Comparison of ENCODE assay signal across 8 cellular contexts in the genomic region with DNA sequence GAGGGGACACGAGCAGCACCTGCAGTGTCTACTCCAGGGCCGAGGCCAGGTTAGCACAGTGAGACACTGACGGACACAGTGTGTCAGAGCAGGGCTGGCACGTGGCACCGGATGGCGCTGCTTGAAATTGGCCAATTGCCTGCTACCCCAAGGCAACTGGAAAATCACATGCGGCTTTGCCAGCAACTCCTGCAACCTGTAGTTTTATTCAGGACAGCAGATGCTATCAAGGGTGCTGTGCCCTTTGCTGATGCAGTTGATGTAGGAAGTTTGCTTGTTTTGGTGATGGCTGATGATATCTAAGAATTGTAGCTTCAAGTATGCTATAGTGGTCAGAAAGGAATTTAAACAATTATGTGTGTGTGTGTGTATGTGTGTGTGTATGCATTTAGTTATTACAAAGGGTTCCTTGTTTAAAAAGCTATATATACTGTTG. TPM values are rescaled to one million over a fixed set of nuclear protein-coding genes. Genes with fewer than 3 reads are reported as not detected.
A peak's percentile ranks its signal among the peaks of the same experiment; 100 is the strongest.
DNase-seq lines count a peak whose midpoint lies in the region; ATAC-seq and TF ChIP-seq lines count a peak whose summit lies in the region.

No MANE protein-coding gene starts in this region.

- H3K27ac ChIP-seq in prostate gland: peak overlapping the region in 1 of 2 donors; percentile 12
- peak overlapping the region in 1 of 4 donors; percentile 69 for H3K27ac ChIP-seq in tibial nerve

- H3K36me3 ChIP-seq in prostate gland (no peaks in the 10 kb centered on the region), tibial nerve (no peaks in the 10 kb centered on the region)

- H3K9me3 ChIP-seq in prostate gland (no peaks in the 10 kb centered on the region), tibial nerve (peaks cover 0 to 5% (median 0%) of the 10 kb centered on the region in 4 donors)

- H3K9me3 Mint-ChIP-seq in HFFc6 (peaks cover 6% of the 10 kb centered on the region), glutamatergic neuron (ENCODE audit: unreplicated experiment) (peaks cover 6% of the 10 kb centered on the region)
- H3K9me3 Mint-ChIP-seq in stimulated activated naive CD8-positive, alpha-beta T cell treated with anti-CD3 and anti-CD28 coated beads, Interleukin-15, amount 100 ng/mL, for 72 hours: peaks cover 0 to 7% of the 10 kb centered on the region in 2 donors

- intact Hi-C loops in prostate gland (cut with DNase I): loop anchor here (2.0 to 10.0 kb wide), 3 partner anchors 89 to 208 kb away; no protein-coding TSS in a partner anchor

- H3K27me3 ChIP-seq in prostate gland (replicated peaks; ENCODE audit: insufficient read depth) (no peaks in the 10 kb centered on the region), tibial nerve (no peaks in the 10 kb centered on the region)

- H3K4me1 ChIP-seq in prostate gland (replicated peaks) (no peaks in the 10 kb centered on the region), tibial nerve (peaks cover 0 to 41% (median 16%) of the 10 kb centered on the region in 4 donors)

- no peak for TF ChIP-seq EP300 in tibial nerve (IDR thresholded peaks at IDR 0.05)

- H3K4me3 ChIP-seq in prostate gland: no peak overlapping the region
- no peak overlapping the region for H3K4me3 ChIP-seq in tibial nerve

- 29% methylated on average over 7 of the region's 7 CpGs for WGBS in prostate gland
- 35 to 57% methylated on average over 7 of the region's 7 CpGs for WGBS in tibial nerve, 2 donors

- peaks cover 6% of the 10 kb centered on the region for H3K36me3 Mint-ChIP-seq in HFFc6 (ENCODE audit: low read depth)
- H3K36me3 Mint-ChIP-seq in glutamatergic neuron (ENCODE audit: unreplicated experiment): no peaks in the 10 kb centered on the region

- ATAC-seq in SK-N-SH treated with all-trans-retinoic acid at 6 μM for 48 hours: peak; percentile 78
- ATAC-seq in stimulated activated naive CD8-positive, alpha-beta T cell treated with anti-CD3 and anti-CD28 coated beads, Interleukin-15, amount 100 ng/mL, for 72 hours: no peak
- ATAC-seq in HG03196 (IDR thresholded peaks at IDR 0.05; ENCODE audit: unreplicated experiment): no peak

- H3K4me1 Mint-ChIP-seq in HFFc6 (ENCODE audit: low read depth): peaks cover 49% of the 10 kb centered on the region
- peaks cover 47% of the 10 kb centered on the region for H3K4me1 Mint-ChIP-seq in glutamatergic neuron (ENCODE audit: low read depth, unreplicated experiment)
- H3K4me1 Mint-ChIP-seq in stimulated activated naive CD8-positive, alpha-beta T cell treated with anti-CD3 and anti-CD28 coated beads, Interleukin-15, amount 100 ng/mL, for 72 hours: peaks cover 11% of the 10 kb centered on the region

- peaks cover 3% of the 10 kb centered on the region for H3K27me3 Mint-ChIP-seq in HFFc6 (ENCODE audit: insufficient read depth)
- peaks cover 3% of the 10 kb centered on the region for H3K27me3 Mint-ChIP-seq in glutamatergic neuron (ENCODE audit: unreplicated experiment)
- peaks cover 41% of the 10 kb centered on the region for H3K27me3 Mint-ChIP-seq in stimulated activated naive CD8-positive, alpha-beta T cell treated with anti-CD3 and anti-CD28 coated beads, Interleukin-15, amount 100 ng/mL, for 72 hours

- H3K4me3 Mint-ChIP-seq in HFFc6 (peak overlapping the region; percentile 81), glutamatergic neuron (ENCODE audit: unreplicated experiment) (no peak overlapping the region)
- H3K4me3 Mint-ChIP-seq in stimulated activated naive CD8-positive, alpha-beta T cell treated with anti-CD3 and anti-CD28 coated beads, Interleukin-15, amount 100 ng/mL, for 72 hours: no peak overlapping the region

- DNase-seq in HFFc6: peak; percentile 86
- DNase-seq in glutamatergic neuron: no peak
- DNase-seq in prostate gland (ENCODE audit: low spot score): peak; percentile 46
- DNase-seq in stimulated activated naive CD8-positive, alpha-beta T cell treated with anti-CD3 and anti-CD28 coated beads, Interleukin-15, amount 100 ng/mL, for 72 hours: no peak
- DNase-seq in activated CD4-positive, CD25-positive, alpha-beta regulatory T cell (lab: John Stamatoyannopoulos, UW): no peak
- DNase-seq in tibial nerve (ENCODE audit: low spot score in 2 of 2): no peak

- no peak for TF ChIP-seq CTCF in HFFc6 (IDR thresholded peaks at IDR 0.05)
- no peak for TF ChIP-seq CTCF in glutamatergic neuron (IDR thresholded peaks at IDR 0.05; ENCODE audit: partially characterized antibody, unreplicated experiment)
- TF ChIP-seq CTCF in prostate gland (IDR thresholded peaks at IDR 0.05): no peak
- TF ChIP-seq CTCF in tibial nerve (IDR thresholded peaks at IDR 0.05): no peak

- H3K27ac Mint-ChIP-seq in HFFc6 (peak overlapping the region; percentile 90), glutamatergic neuron (ENCODE audit: unreplicated experiment) (peak overlapping the region; percentile 94)
- H3K27ac Mint-ChIP-seq in stimulated activated naive CD8-positive, alpha-beta T cell treated with anti-CD3 and anti-CD28 coated beads, Interleukin-15, amount 100 ng/mL, for 72 hours: no peak overlapping the region

- TF ChIP-seq POLR2A in prostate gland (IDR thresholded peaks at IDR 0.05) (no peak), tibial nerve (IDR thresholded peaks at IDR 0.05) (no peak)

TF ChIP-seq in SK-N-SH treated with all-trans-retinoic acid at 6 μM for 48 hours, 23 proteins besides CTCF, POLR2A, EP300 and RAD21:
- TF ChIP-seq ZFP3 (CRISPR knock-in tag; IDR thresholded peaks at IDR 0.05) (0 out of 2 replicates have a peak, but pooled peaks have one; percentile 49), ISL1 (CRISPR knock-in tag; IDR thresholded peaks at IDR 0.05) (peak; percentile 45; the same call in 1 of the 2 replicates)
- TF ChIP-seq, protein P1, sequence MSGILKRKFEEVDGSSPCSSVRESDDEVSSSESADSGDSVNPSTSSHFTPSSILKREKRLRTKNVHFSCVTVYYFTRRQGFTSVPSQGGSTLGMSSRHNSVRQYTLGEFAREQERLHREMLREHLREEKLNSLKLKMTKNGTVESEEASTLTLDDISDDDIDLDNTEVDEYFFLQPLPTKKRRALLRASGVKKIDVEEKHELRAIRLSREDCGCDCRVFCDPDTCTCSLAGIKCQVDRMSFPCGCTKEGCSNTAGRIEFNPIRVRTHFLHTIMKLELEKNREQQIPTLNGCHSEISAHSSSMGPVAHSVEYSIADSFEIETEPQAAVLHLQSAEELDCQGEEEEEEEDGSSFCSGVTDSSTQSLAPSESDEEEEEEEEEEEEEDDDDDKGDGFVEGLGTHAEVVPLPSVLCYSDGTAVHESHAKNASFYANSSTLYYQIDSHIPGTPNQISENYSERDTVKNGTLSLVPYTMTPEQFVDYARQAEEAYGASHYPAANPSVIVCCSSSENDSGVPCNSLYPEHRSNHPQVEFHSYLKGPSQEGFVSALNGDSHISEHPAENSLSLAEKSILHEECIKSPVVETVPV (CRISPR knock-in tag; IDR thresholded peaks at IDR 0.05): no peak
TF ChIP-seq in SK-N-SH treated with all-trans-retinoic acid at 6 μM for 48 hours: peak in this region for 2.

RNA-seq across cellular contexts. Expression of a gene that starts 25.9 kb away (rescaled TPM):
- total RNA-seq in HFFc6 (2021; fragmentation: NEBNext Ultra II Directional; extraction: Animal tissue kit (Norgen Biotek cat#: 25700)): 10 to 100 TPM; 41.0 to 44.0 (median 43.5) TPM
- total RNA-seq in glutamatergic neuron (ENCODE audit: unreplicated experiment): 108 TPM
- 10 to 100 TPM; 50.4 to 77.9 TPM for total RNA-seq in prostate gland
- total RNA-seq in tibial nerve: 10 to 100 TPM; 65.1 to 91.5 (median 69.9) TPM

Comparison
In these comparisons a context has a peak if more than half of its experiments do, and no peak if none do; other contexts are left out.
1. DNase-seq: peak in HFFc6 (single experiment) and prostate gland (single experiment); none in glutamatergic neuron (single experiment), stimulated activated naive CD8-positive, alpha-beta T cell treated with anti-CD3 and anti-CD28 coated beads, Interleukin-15, amount 100 ng/mL, for 72 hours (0 of 2), activated CD4-positive, CD25-positive, alpha-beta regulatory T cell (0 of 4) and tibial nerve (0 of 2).
2. H3K27ac Mint-ChIP-seq: peak in HFFc6 (single experiment) and glutamatergic neuron (single experiment); none in stimulated activated naive CD8-positive, alpha-beta T cell treated with anti-CD3 and anti-CD28 coated beads, Interleukin-15, amount 100 ng/mL, for 72 hours (0 of 2).